23 cellular contexts compared by ENCODE assay signal in the genomic region with DNA sequence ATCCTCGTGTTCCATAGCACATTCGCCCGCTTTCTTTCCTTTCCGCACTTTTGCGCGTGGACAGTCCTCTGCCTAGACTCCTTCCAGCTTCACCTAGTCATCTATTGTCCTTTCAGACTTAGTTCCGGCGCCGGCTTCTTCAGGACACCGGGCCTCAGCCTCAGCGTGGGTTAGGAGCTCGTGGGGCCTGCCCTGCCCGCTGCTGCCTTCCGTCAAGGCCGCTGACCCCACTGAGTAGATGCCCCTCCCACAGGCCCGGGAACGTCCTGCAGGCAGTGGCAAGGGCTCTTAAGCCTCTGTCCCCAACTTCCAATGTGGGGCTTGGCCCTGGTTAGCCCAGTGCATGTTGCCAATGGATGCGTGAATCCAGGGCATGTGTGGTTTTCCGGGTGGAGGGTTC. TPM values are rescaled to one million over a fixed set of nuclear protein-coding genes. Genes with fewer than 3 reads are reported as not detected.
DNase-seq lines count a peak whose midpoint lies in the region; TF ChIP-seq lines count a peak whose summit lies in the region.
"Had no signal": no experiment of that assay in that cellular context is flagged by ENCODE, and none has a peak within 500 bp of the region (broad histone marks: within the 10 kb centered on the region; RNA-seq: fewer than 3 reads in every experiment).

No MANE protein-coding gene starts in this region.

- H3K9ac ChIP-seq in mesenchymal stem cell (ENCODE audit: low read length), result peak overlapping the region; percentile 45
- no peak overlapping the region for H3K9ac ChIP-seq in skeletal muscle satellite cell (ENCODE audit: low read depth, low read length)

- no peak overlapping the region for H4K91ac ChIP-seq in mesenchymal stem cell (ENCODE audit: low read length)

- H3K36me3 ChIP-seq in mesenchymal stem cell (ENCODE audit: control insufficient read depth in 1 of 2, insufficient read depth in 2 of 2, low read depth in 1 of 2, low read length in 2 of 2) (no peaks in the 10 kb centered on the region), skeletal muscle satellite cell (ENCODE audit: insufficient read depth, low read length) (no peaks in the 10 kb centered on the region)
- H3K36me3 ChIP-seq: heart left ventricle, right atrium auricular region had no signal

- H3K27ac ChIP-seq in coronary artery (no peak overlapping the region), mesenchymal stem cell (ENCODE audit: low read length, poor library complexity, severe bottlenecking) (no peak overlapping the region)
- H3K27ac ChIP-seq: heart left ventricle, right atrium auricular region, SK-N-MC, VCaP had no signal

- H4K8ac ChIP-seq in mesenchymal stem cell (ENCODE audit: low read length), result no peak overlapping the region

- peak overlapping the region; percentile 26 for H2AK5ac ChIP-seq in mesenchymal stem cell (ENCODE audit: low read length, severe bottlenecking)

- no peak overlapping the region for H2BK120ac ChIP-seq in mesenchymal stem cell (ENCODE audit: low read depth, low read length)

- H3K9me3 ChIP-seq in mesenchymal stem cell (ENCODE audit: control insufficient read depth, low read length) (no peaks in the 10 kb centered on the region), skeletal muscle satellite cell (replicated peaks; ENCODE audit: low read length) (no peaks in the 10 kb centered on the region)
- H3K9me3 ChIP-seq: heart left ventricle, right atrium auricular region had no signal

- H3K27me3 ChIP-seq in mesenchymal stem cell (ENCODE audit: control insufficient read depth in 1 of 2, insufficient read depth in 1 of 2, low read length in 2 of 2) (peaks cover 4 to 14% of the 10 kb centered on the region in 2 experiments), skeletal muscle satellite cell (ENCODE audit: control insufficient read depth, insufficient read depth, low read length) (peaks cover 22% of the 10 kb centered on the region)
- H3K27me3 ChIP-seq: heart left ventricle, right atrium auricular region had no signal

- peak overlapping the region; percentile 32 for H2AFZ ChIP-seq in mesenchymal stem cell (ENCODE audit: low read depth, low read length)

- H3K18ac ChIP-seq in mesenchymal stem cell (ENCODE audit: low read depth in 1 of 2, low read length in 2 of 2), result no peak overlapping the region

- no peak overlapping the region for H2BK5ac ChIP-seq in mesenchymal stem cell (ENCODE audit: low read depth, low read length, poor library complexity, severe bottlenecking)

- no peak overlapping the region for H3K23ac ChIP-seq in mesenchymal stem cell (ENCODE audit: low read length in 2 of 2)

- H2BK15ac ChIP-seq in mesenchymal stem cell (ENCODE audit: low read depth, poor library complexity, severe bottlenecking), result no peak overlapping the region

- DNase-seq in HCEC 1CT (peak; percentile 0), coronary artery (ENCODE audit: low spot score) (peak; percentile 67), mesenchymal stem cell (no peak), SKM-1 treated with dmso at 0.1 percent for 144 hours (lab: John Stamatoyannopoulos, UW; ENCODE audit: unreplicated experiment) (no peak), NCI-H2227 treated with DMSO at 0.1 percent for 48 hours (lab: John Stamatoyannopoulos, UW) (no peak), NCI-H2171 (lab: John Stamatoyannopoulos, UW) (no peak)
- DNase-seq: activated CD4-positive, alpha-beta T cell treated with anti-CD3 and anti-CD28 coated beads, Interleukin-2, amount 50 U/mL, for 1 hour; activated CD8-positive, alpha-beta memory T cell treated with anti-CD3 and anti-CD28 coated beads, Interleukin-2, amount 50 U/mL, for 48 hours; immature natural killer cell; NCI-H1417; stimulated activated CD8-positive, alpha-beta memory T cell treated with anti-CD3 and anti-CD28 coated beads, Interleukin-4, amount 100 ng/mL, for 48 hours had no signal

- H3K4ac ChIP-seq in mesenchymal stem cell (ENCODE audit: low read depth in 1 of 2, low read length in 2 of 2), result no peak overlapping the region

- H3K4me2 ChIP-seq in mesenchymal stem cell (ENCODE audit: low read length, poor library complexity, severe bottlenecking), result peak overlapping the region; percentile 43
- peak overlapping the region; percentile 63 for H3K4me2 ChIP-seq in skeletal muscle satellite cell (ENCODE audit: low read length)

- peaks cover 6% of the 10 kb centered on the region for H3K4me1 ChIP-seq in mesenchymal stem cell (ENCODE audit: control insufficient read depth, insufficient read depth, low read depth, low read length)
- H3K4me1 ChIP-seq in skeletal muscle satellite cell (ENCODE audit: control insufficient read depth, insufficient read depth, low read length), result peaks cover 6% of the 10 kb centered on the region

- no peak overlapping the region for H2BK12ac ChIP-seq in mesenchymal stem cell (ENCODE audit: low read length in 2 of 2)

- H3K14ac ChIP-seq in mesenchymal stem cell (ENCODE audit: low read length in 2 of 2), result no peak overlapping the region

- H3K4me3 ChIP-seq in coronary artery (no peak overlapping the region), mesenchymal stem cell (ENCODE audit: insufficient read depth in 1 of 2, low read depth in 1 of 2, low read length in 2 of 2) (peak overlapping the region in 1 of 2 experiments; percentile 69), skeletal muscle satellite cell (ENCODE audit: low read length) (peak overlapping the region; percentile 33)
- H3K4me3 ChIP-seq: right atrium auricular region, SK-N-MC had no signal

- 84% methylated on average over 19 of the region's 19 CpGs for WGBS in mesenchymal stem cell

- H3K79me1 ChIP-seq in mesenchymal stem cell (replicated peaks; ENCODE audit: low read length, poor library complexity, severe bottlenecking), result no peaks in the 10 kb centered on the region

- no peak for TF ChIP-seq CTCF in coronary artery (IDR thresholded peaks at IDR 0.05)

RNA-seq across cellular contexts. Expression of gene DMRTB1, which starts 11.4 kb away (rescaled TPM):
- polyA plus RNA-seq in mesenchymal stem cell (2013, experiment 1 of 2), result not detected
- not detected for polyA plus RNA-seq in mesenchymal stem cell (2013, experiment 2 of 2)
- total RNA-seq in skeletal muscle satellite cell (2012; rRNA removed), result not detected in 2 replicates
- total RNA-seq: activated T-helper 2 cell treated with anti-CD3 and anti-CD28 coated beads, Interferon-gamma antibody, Interleukin-2, Interleukin-4, amounts not matched to agents 10 μg/mL and 5 μg/mL and 100 μg/mL, durations not matched to agents 14 hours and 24 hours and 36 hours; endothelial cell of umbilical vein; heart left ventricle; lower leg skin; MCF 10A; osteocyte; right atrium auricular region; RPMI7951; urinary bladder had no signal
- polyA plus RNA-seq: endothelial cell of umbilical vein, heart left ventricle, immature natural killer cell, urinary bladder had no signal

Comparison
In these comparisons a context has a peak if more than half of its experiments do, and no peak if none do; other contexts are left out.
1. DNase-seq: peak in HCEC 1CT (single experiment) and coronary artery (single experiment); none in mesenchymal stem cell (single experiment), SKM-1 treated with dmso at 0.1 percent for 144 hours (single experiment), NCI-H2227 treated with DMSO at 0.1 percent for 48 hours (single experiment) and NCI-H2171 (single experiment).